Comparison of ENCODE assay signal across 22 cellular contexts in the genomic region with DNA sequence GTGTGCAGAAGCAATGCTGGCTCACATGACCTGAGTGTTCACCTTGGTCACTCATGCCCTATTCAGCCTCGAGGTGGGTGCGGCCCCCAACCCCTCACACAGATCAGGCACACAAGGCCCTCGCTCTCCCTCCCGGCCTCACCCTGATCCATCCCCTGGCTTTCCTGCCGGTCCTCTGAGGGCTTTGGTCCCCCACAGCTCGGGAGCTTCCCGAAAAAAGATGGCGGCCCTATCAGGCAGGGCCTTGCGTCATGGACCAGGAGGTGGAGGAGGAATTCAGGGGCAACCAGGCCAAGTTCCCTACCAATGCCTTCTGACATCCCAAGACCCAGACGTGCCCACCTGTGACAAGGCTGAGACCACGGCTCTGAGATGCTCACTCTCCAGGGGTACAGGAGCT.
"Had no signal": no experiment of that assay in that cellular context is flagged by ENCODE, and none has a peak within 500 bp of the region (broad histone marks: within the 10 kb centered on the region; RNA-seq: fewer than 3 reads in every experiment).

No MANE protein-coding gene starts in this region.

- H3K27ac ChIP-seq: dorsolateral prefrontal cortex, heart left ventricle, lower lobe of right lung, parathyroid adenoma, psoas muscle, tibial artery, upper lobe of left lung, vagina had no signal

- H3K4me1 ChIP-seq: heart left ventricle, lower lobe of right lung, parathyroid adenoma, psoas muscle, tibial artery, upper lobe of left lung, vagina had no signal

- DNase-seq: cortex of kidney; effector CD8-positive, alpha-beta T cell; heart left ventricle; hippocampal formation; lower lobe of right lung; midbrain; naive B cell; psoas muscle; stimulated activated CD4-positive, alpha-beta T cell treated with anti-CD3 and anti-CD28 coated beads, Interleukin-4, amount 100 ng/mL, for 1 hour; stimulated activated CD8-positive, alpha-beta memory T cell treated with anti-CD3 and anti-CD28 coated beads, Interleukin-4, amount 100 ng/mL, for 48 hours; stimulated activated naive CD8-positive, alpha-beta T cell treated with anti-CD3 and anti-CD28 coated beads, Interleukin-15, Interleukin-2, amounts not matched to agents 100 U/mL and 50 U/mL, for 24 hours; upper lobe of left lung had no signal

- H3K9ac ChIP-seq: parathyroid adenoma had no signal

- FAIRE-seq: endometrium, frontal cortex had no signal

- H3K4me3 ChIP-seq: dorsolateral prefrontal cortex, heart left ventricle, lower lobe of right lung, psoas muscle, smooth muscle cell, tibial artery, upper lobe of left lung, vagina had no signal

- ATAC-seq: esophagus mucosa; heart left ventricle; left lobe of liver; lower lobe of right lung; psoas muscle; stimulated activated effector memory CD8-positive, alpha-beta T cell treated with anti-CD3 and anti-CD28 coated beads, Interleukin-12 subunit alpha, Interleukin-12 subunit beta, amount 100 ng/mL, for 72 hours; stimulated activated naive CD8-positive, alpha-beta T cell treated with anti-CD3 and anti-CD28 coated beads, Interleukin-15, Interleukin-2, amounts not matched to agents 100 U/mL and 50 U/mL, for 24 hours had no signal
